In the genomic region with DNA sequence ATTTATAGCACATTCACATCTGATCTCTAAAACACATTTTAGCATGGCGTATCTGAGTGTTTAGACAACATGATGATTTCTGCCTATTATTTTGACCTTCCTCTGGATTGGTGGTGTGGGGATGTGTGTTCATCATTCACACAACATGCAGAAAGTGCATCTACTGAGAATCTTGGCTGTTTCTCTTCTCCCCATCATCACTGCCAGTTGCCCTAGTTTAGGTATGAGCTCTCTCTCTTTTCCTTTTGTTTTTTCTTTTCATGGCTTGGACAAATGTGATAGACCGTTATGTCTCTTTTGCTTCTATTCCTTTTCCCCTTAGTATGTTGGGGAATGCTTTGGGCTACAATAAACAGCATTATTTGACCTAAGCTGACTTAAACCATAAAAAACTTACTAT, we compare ENCODE assay signal across 31 cellular contexts.
DNase-seq lines count a peak whose midpoint lies in the region; TF ChIP-seq lines count a peak whose summit lies in the region.
"Had no signal": no experiment of that assay in that cellular context is flagged by ENCODE, and none has a peak within 500 bp of the region (broad histone marks: within the 10 kb centered on the region; RNA-seq: fewer than 3 reads in every experiment).

No MANE protein-coding gene starts in this region.

- no peaks in the 10 kb centered on the region for H3K36me3 ChIP-seq in HEK293 (ENCODE audit: control insufficient read depth in 2 of 2, insufficient read depth in 1 of 2, low read length in 2 of 2)
- H3K36me3 ChIP-seq: BE2C; BLaER1; BLaER1 treated with 17β-estradiol and CSF1 and Interleukin-3, amounts not matched to agents 10 nM and 100 nM had no signal

- H3K4me3 Mint-ChIP-seq in nephron progenitor cell = no peak overlapping the region
- H3K4me3 Mint-ChIP-seq in glutamatergic neuron (ENCODE audit: unreplicated experiment) = no peak overlapping the region
- H3K4me3 Mint-ChIP-seq: B cell; CD14-positive monocyte; CD4-positive, alpha-beta memory T cell; CD4-positive, alpha-beta T cell; CD4-positive, CD25-positive, alpha-beta regulatory T cell; CD8-positive, alpha-beta memory T cell; CD8-positive, alpha-beta T cell had no signal

- H3K4me3 ChIP-seq in HEK293 (ENCODE audit: low read depth, low read length) = no peak overlapping the region
- H3K4me3 ChIP-seq: A549; BLaER1; BLaER1 treated with 17β-estradiol and CSF1 and Interleukin-3, amounts not matched to agents 10 nM and 100 nM had no signal

- H3K27ac Mint-ChIP-seq in nephron progenitor cell = peak overlapping the region; percentile 58
- no peak overlapping the region for H3K27ac Mint-ChIP-seq in glutamatergic neuron (ENCODE audit: unreplicated experiment)
- H3K27ac Mint-ChIP-seq: B cell; CD4-positive, alpha-beta memory T cell; CD4-positive, alpha-beta T cell; CD4-positive, CD25-positive, alpha-beta regulatory T cell; CD8-positive, alpha-beta memory T cell; CD8-positive, alpha-beta T cell had no signal

- H3K4me1 Mint-ChIP-seq in nephron progenitor cell (peaks cover 35% of the 10 kb centered on the region), glutamatergic neuron (ENCODE audit: low read depth, unreplicated experiment) (peaks cover 16% of the 10 kb centered on the region)
- H3K4me1 Mint-ChIP-seq: B cell; CD14-positive monocyte; CD4-positive, alpha-beta memory T cell; CD4-positive, CD25-positive, alpha-beta regulatory T cell; CD8-positive, alpha-beta memory T cell had no signal

- DNase-seq in nephron progenitor cell = no peak
- DNase-seq in glutamatergic neuron = no peak
- DNase-seq in activated naive CD4-positive, alpha-beta T cell (lab: John Stamatoyannopoulos, UW) = no peak
- DNase-seq: 8988T; ACHN; AML-193; BE2C; C1 segment of cervical spinal cord; Caco-2; Calu3; CD4-positive, alpha-beta memory T cell; CD4-positive, alpha-beta T cell; CD4-positive, CD25-positive, alpha-beta regulatory T cell; CD8-positive, alpha-beta memory T cell; CD8-positive, alpha-beta T cell; COR-L47; DMS 273 treated with DMSO at 0.1 percent for 48 hours; DMS153; DMS53; DMS79; DMS79 treated with DMSO at 0.1 percent for 48 hours; DND-41; EL had no signal

- no peak for TF ChIP-seq CTCF in HEK293 (tag by site-specific recombination; IDR thresholded peaks at IDR 0.05)
- no peak for TF ChIP-seq CTCF in nephron progenitor cell (IDR thresholded peaks at IDR 0.05)
- TF ChIP-seq CTCF in glutamatergic neuron (IDR thresholded peaks at IDR 0.05; ENCODE audit: partially characterized antibody, unreplicated experiment) = no peak

- no peak overlapping the region for H3K27ac ChIP-seq in HEK293 (ENCODE audit: extremely low read depth, low read depth, low read length)
- H3K27ac ChIP-seq: 22Rv1; A549; BLaER1; BLaER1 treated with 17β-estradiol and CSF1 and Interleukin-3, amounts not matched to agents 10 nM and 100 nM; C4-2B had no signal

- H3K9me3 Mint-ChIP-seq in nephron progenitor cell (no peaks in the 10 kb centered on the region), glutamatergic neuron (ENCODE audit: unreplicated experiment) (peaks cover 3% of the 10 kb centered on the region)
- H3K9me3 Mint-ChIP-seq: CD4-positive, alpha-beta T cell; CD8-positive, alpha-beta T cell had no signal

- CTCF ChIA-PET in HEK293 (lab: Yijun Ruan, JAX) = no interaction called here

- H3K4me1 ChIP-seq in HEK293 (ENCODE audit: control insufficient read depth, insufficient read depth, low read length) = peaks cover 3% of the 10 kb centered on the region; the same call in 1 of the 2 replicates
- H3K4me1 ChIP-seq: A549, BE2C had no signal

- H3K27me3 Mint-ChIP-seq in nephron progenitor cell (ENCODE audit: low read depth, poor library complexity) (peaks cover 11% of the 10 kb centered on the region), glutamatergic neuron (ENCODE audit: unreplicated experiment) (no peaks in the 10 kb centered on the region)
- H3K27me3 Mint-ChIP-seq: B cell; CD4-positive, alpha-beta memory T cell; CD4-positive, alpha-beta T cell; CD4-positive, CD25-positive, alpha-beta regulatory T cell; CD8-positive, alpha-beta memory T cell had no signal

- H3K9me3 ChIP-seq in HEK293 (ENCODE audit: control insufficient read depth, insufficient read depth, low read depth, low read length) = no peaks in the 10 kb centered on the region
- H3K9me3 ChIP-seq: A549; BE2C; BLaER1; BLaER1 treated with 17β-estradiol and CSF1 and Interleukin-3, amounts not matched to agents 10 nM and 100 nM; Caco-2 had no signal

- no peaks in the 10 kb centered on the region for H3K36me3 Mint-ChIP-seq in nephron progenitor cell (ENCODE audit: low read depth)
- H3K36me3 Mint-ChIP-seq in glutamatergic neuron (ENCODE audit: unreplicated experiment) = no peaks in the 10 kb centered on the region
- H3K36me3 Mint-ChIP-seq: CD14-positive monocyte; CD4-positive, alpha-beta memory T cell; CD4-positive, CD25-positive, alpha-beta regulatory T cell; CD8-positive, alpha-beta memory T cell; CD8-positive, alpha-beta T cell had no signal

- POLR2A ChIA-PET in HEK293 (lab: Yijun Ruan, JAX) = no interaction called here

TF ChIP-seq in HEK293, 187 proteins besides CTCF, POLR2A, EP300 and RAD21:
- TF ChIP-seq, protein P1, sequence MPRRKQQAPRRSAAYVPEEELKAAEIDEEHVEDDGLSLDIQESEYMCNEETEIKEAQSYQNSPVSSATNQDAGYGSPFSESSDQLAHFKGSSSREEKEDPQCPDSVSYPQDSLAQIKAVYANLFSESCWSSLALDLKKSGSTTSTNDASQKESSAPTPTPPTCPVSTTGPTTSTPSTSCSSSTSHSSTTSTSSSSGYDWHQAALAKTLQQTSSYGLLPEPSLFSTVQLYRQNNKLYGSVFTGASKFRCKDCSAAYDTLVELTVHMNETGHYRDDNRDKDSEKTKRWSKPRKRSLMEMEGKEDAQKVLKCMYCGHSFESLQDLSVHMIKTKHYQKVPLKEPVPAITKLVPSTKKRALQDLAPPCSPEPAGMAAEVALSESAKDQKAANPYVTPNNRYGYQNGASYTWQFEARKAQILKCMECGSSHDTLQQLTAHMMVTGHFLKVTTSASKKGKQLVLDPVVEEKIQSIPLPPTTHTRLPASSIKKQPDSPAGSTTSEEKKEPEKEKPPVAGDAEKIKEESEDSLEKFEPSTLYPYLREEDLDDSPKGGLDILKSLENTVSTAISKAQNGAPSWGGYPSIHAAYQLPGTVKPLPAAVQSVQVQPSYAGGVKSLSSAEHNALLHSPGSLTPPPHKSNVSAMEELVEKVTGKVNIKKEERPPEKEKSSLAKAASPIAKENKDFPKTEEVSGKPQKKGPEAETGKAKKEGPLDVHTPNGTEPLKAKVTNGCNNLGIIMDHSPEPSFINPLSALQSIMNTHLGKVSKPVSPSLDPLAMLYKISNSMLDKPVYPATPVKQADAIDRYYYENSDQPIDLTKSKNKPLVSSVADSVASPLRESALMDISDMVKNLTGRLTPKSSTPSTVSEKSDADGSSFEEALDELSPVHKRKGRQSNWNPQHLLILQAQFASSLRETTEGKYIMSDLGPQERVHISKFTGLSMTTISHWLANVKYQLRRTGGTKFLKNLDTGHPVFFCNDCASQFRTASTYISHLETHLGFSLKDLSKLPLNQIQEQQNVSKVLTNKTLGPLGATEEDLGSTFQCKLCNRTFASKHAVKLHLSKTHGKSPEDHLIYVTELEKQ (tag by site-specific recombination; IDR thresholded peaks at IDR 0.05; ENCODE audit: borderline replicate concordance) = no peak
- TF ChIP-seq, protein P2, sequence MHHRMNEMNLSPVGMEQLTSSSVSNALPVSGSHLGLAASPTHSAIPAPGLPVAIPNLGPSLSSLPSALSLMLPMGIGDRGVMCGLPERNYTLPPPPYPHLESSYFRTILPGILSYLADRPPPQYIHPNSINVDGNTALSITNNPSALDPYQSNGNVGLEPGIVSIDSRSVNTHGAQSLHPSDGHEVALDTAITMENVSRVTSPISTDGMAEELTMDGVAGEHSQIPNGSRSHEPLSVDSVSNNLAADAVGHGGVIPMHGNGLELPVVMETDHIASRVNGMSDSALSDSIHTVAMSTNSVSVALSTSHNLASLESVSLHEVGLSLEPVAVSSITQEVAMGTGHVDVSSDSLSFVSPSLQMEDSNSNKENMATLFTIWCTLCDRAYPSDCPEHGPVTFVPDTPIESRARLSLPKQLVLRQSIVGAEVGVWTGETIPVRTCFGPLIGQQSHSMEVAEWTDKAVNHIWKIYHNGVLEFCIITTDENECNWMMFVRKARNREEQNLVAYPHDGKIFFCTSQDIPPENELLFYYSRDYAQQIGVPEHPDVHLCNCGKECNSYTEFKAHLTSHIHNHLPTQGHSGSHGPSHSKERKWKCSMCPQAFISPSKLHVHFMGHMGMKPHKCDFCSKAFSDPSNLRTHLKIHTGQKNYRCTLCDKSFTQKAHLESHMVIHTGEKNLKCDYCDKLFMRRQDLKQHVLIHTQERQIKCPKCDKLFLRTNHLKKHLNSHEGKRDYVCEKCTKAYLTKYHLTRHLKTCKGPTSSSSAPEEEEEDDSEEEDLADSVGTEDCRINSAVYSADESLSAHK (tag by site-specific recombination; IDR thresholded peaks at IDR 0.05) = peak; percentile 91
